ENCODE assay signal across 8 cellular contexts in the genomic region with DNA sequence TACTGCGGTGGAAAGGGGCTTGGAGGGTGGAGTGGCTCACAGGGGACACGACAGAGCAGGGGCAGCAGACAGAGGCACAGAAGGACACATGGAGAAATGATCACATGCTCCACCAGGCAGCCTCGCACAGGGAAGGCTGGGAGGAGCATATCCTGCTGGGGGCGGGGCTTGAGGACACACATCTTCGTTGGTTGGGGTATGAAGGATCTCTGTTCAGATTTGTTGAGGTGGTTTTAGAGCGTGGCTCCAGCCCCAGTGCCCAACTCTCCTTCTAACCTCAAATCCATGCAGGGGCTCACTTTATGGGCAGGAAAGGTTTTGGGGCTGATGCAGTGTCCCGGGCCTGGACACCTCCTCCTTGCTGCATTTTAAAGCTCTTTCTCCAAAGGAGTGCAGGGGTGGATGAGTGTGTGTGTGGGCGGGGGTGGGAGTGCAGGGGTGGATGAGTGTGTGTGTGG. TPM values are rescaled to one million over a fixed set of nuclear protein-coding genes. Genes with fewer than 3 reads are reported as not detected.
DNase-seq lines count a peak whose midpoint lies in the region; ATAC-seq and TF ChIP-seq lines count a peak whose summit lies in the region.

No MANE protein-coding gene starts in this region.

- DNase-seq in AG09319 (ENCODE audit: extremely low read depth, low read depth) (peak; percentile 35), HFFc6 (peak; percentile 72), NCI-H774 (lab: John Stamatoyannopoulos, UW) (peak; percentile 78), fibroblast of the aortic adventitia (ENCODE audit: low read depth) (peak; percentile 73), testis (peak; percentile 91)
- DNase-seq in activated T-cell treated with anti-CD3 and anti-CD28 coated beads, Interleukin-2, amount 50 U/mL, for 72 hours, result peak; percentile 51 to 53

- no peak overlapping the region for H2AFZ ChIP-seq in neural cell (ENCODE audit: low read depth, low read length)

- peak overlapping the region; percentile 92 for H3K27ac Mint-ChIP-seq in HFFc6
- H3K27ac Mint-ChIP-seq in activated T-cell treated with anti-CD3 and anti-CD28 coated beads, Interleukin-2, amount 50 U/mL, for 72 hours, result no peak overlapping the region

- peaks cover 54% of the 10 kb centered on the region for H3K4me1 Mint-ChIP-seq in HFFc6 (ENCODE audit: low read depth)
- peaks cover 26% of the 10 kb centered on the region for H3K4me1 Mint-ChIP-seq in activated T-cell treated with anti-CD3 and anti-CD28 coated beads, Interleukin-2, amount 50 U/mL, for 72 hours (ENCODE audit: low read depth)

- WGBS in testis, 2 donors, result 2 to 10% methylated on average over 3 to 6 of the region's 8 CpGs

- peaks cover 9% of the 10 kb centered on the region for H3K4me1 ChIP-seq in testis

- peak overlapping the region; percentile 82 for H3K4me3 Mint-ChIP-seq in HFFc6
- H3K4me3 Mint-ChIP-seq in activated T-cell treated with anti-CD3 and anti-CD28 coated beads, Interleukin-2, amount 50 U/mL, for 72 hours, result peak overlapping the region; percentile 48 to 72

- TF ChIP-seq CTCF in AG09319 (IDR thresholded peaks at IDR 0.05; ENCODE audit: low read depth, low read length) (no peak), HFFc6 (IDR thresholded peaks at IDR 0.05) (no peak), fibroblast of the aortic adventitia (IDR thresholded peaks at IDR 0.05; ENCODE audit: insufficient read depth, low read length) (no peak), neural cell (IDR thresholded peaks at IDR 0.05; ENCODE audit: poor library complexity, severe bottlenecking) (no peak), testis (IDR thresholded peaks at IDR 0.05) (no peak)

- TF ChIP-seq POLR2A in testis (IDR thresholded peaks at IDR 0.05), result no peak

- no peak for TF ChIP-seq EP300 in neural cell (conservative IDR thresholded peaks at IDR 0.05; ENCODE audit: poor library complexity, severe bottlenecking)

- H3K4me3 ChIP-seq in fibroblast of the aortic adventitia (ENCODE audit: low read depth, low read length) (peak overlapping the region; percentile 48), neural cell (ENCODE audit: low read length) (peak overlapping the region; percentile 58), testis (no peak overlapping the region)

- intact Hi-C loops in testis (cut with DNase I; ENCODE audit: low total_unique reads), result loop anchor here (10.0 kb wide), 1 partner anchor 53 kb away; the partner anchor contains the start of gene LAG3

- H3K36me3 ChIP-seq in neural cell (ENCODE audit: insufficient read depth, low read length) (no peaks in the 10 kb centered on the region), testis (ENCODE audit: low read depth, missing control alignments) (no peaks in the 10 kb centered on the region)

- peak overlapping the region; percentile 36 for H3K4me2 ChIP-seq in neural cell (ENCODE audit: low read length)

- H3K27ac ChIP-seq in neural cell (ENCODE audit: low read length) (peak overlapping the region; percentile 87), testis (peak overlapping the region; percentile 65 to 72)

- H3K36me3 Mint-ChIP-seq in HFFc6 (ENCODE audit: low read depth), result peaks cover 8% of the 10 kb centered on the region
- peaks cover 0 to 3% of the 10 kb centered on the region in 2 donors for H3K36me3 Mint-ChIP-seq in activated T-cell treated with anti-CD3 and anti-CD28 coated beads, Interleukin-2, amount 50 U/mL, for 72 hours (ENCODE audit: insufficient read depth in 2 of 2)

- H4K20me1 ChIP-seq in neural cell (ENCODE audit: insufficient read depth), result no peaks in the 10 kb centered on the region

- peaks cover 10% of the 10 kb centered on the region for H3F3A ChIP-seq in neural cell (ENCODE audit: insufficient read depth, low read length, poor library complexity, severe bottlenecking)

- peak overlapping the region; percentile 95 for H3K9ac ChIP-seq in neural cell (ENCODE audit: low read length)

- no peaks in the 10 kb centered on the region for H3K9me3 Mint-ChIP-seq in HFFc6
- no peaks in the 10 kb centered on the region for H3K9me3 Mint-ChIP-seq in activated T-cell treated with anti-CD3 and anti-CD28 coated beads, Interleukin-2, amount 50 U/mL, for 72 hours

- H3K9me2 ChIP-seq in neural cell (ENCODE audit: insufficient read depth, low read length), result no peaks in the 10 kb centered on the region

- H3K9me3 ChIP-seq in neural cell (ENCODE audit: low read length) (no peaks in the 10 kb centered on the region), testis (no peaks in the 10 kb centered on the region)

- no peak for TF ChIP-seq RAD21 in neural cell (conservative IDR thresholded peaks at IDR 0.05)

- peaks cover 23% of the 10 kb centered on the region for H3K79me2 ChIP-seq in neural cell (replicated peaks; ENCODE audit: insufficient read depth, low read length)

- peaks cover 17% of the 10 kb centered on the region for H3K27me3 Mint-ChIP-seq in HFFc6 (ENCODE audit: insufficient read depth)
- peaks cover 66% of the 10 kb centered on the region for H3K27me3 Mint-ChIP-seq in activated T-cell treated with anti-CD3 and anti-CD28 coated beads, Interleukin-2, amount 50 U/mL, for 72 hours (ENCODE audit: low read depth)

- H3K27me3 ChIP-seq in neural cell (ENCODE audit: insufficient read depth, low read depth, low read length), result no peaks in the 10 kb centered on the region
- no peaks in the 10 kb centered on the region for H3K27me3 ChIP-seq in testis

- no peak for ATAC-seq in activated T-cell treated with anti-CD3 and anti-CD28 coated beads, Interleukin-2, amount 50 U/mL, for 72 hours (replicated peaks in 1 of 2)
- no peak for ATAC-seq in HG03045 (IDR thresholded peaks at IDR 0.05; ENCODE audit: unreplicated experiment)

RNA-seq across cellular contexts. Expression of gene P3H3, which starts 0.7 kb away (rescaled TPM):
- 100 to 1,000 TPM in 4 of 6 experiments, 10 to 100 TPM in 2; 94.0 to 109 (median 103) TPM for total RNA-seq in HFFc6 (2021; fragmentation: NEBNext Ultra II Directional; extraction: Animal tissue kit (Norgen Biotek cat#: 25700))
- total RNA-seq in activated T-cell treated with anti-CD3 and anti-CD28 coated beads, Interleukin-2, amount 50 U/mL, for 72 hours, result 1 to 10 TPM; 2.2 to 2.6 TPM
- total RNA-seq in fibroblast of the aortic adventitia (ENCODE audit: low replicate concordance) (53.9 and 188 TPM in 2 replicates), testis (10 to 100 TPM; 13.1 to 18.8 TPM)
- polyA plus RNA-seq in neural cell (58.9 and 66.1 TPM in 2 replicates), testis (ENCODE audit: insufficient read depth, low read depth, low replicate concordance) (19.2 TPM)
- polyA minus RNA-seq in neural cell, result 27.4 and 32.6 TPM in 2 replicates

RNA-seq across cellular contexts. Expression of gene GPR162, which starts 5.8 kb away (rescaled TPM):
- total RNA-seq in HFFc6 (2021; fragmentation: NEBNext Ultra II Directional; extraction: Animal tissue kit (Norgen Biotek cat#: 25700)), result 1 to 10 TPM in 5 of 6 experiments, under 1 TPM in 1; 0.78 to 3.1 (median 2.6) TPM
- under 1 TPM; 0.72 to 0.93 TPM for total RNA-seq in activated T-cell treated with anti-CD3 and anti-CD28 coated beads, Interleukin-2, amount 50 U/mL, for 72 hours
- total RNA-seq in fibroblast of the aortic adventitia (ENCODE audit: low replicate concordance) (2.6 and 3.5 TPM in 2 replicates), testis (1 to 10 TPM in 1 of 2 donors, under 1 TPM in 1; 0.94 to 2.2 TPM)
- polyA plus RNA-seq in neural cell (82.8 and 117 TPM in 2 replicates), testis (ENCODE audit: insufficient read depth, low read depth, low replicate concordance) (1.8 TPM)
- polyA minus RNA-seq in neural cell, result 80.7 and 91.5 TPM in 2 replicates

RNA-seq across cellular contexts. Expression of gene GNB3, which starts 13.3 kb away (rescaled TPM):
- total RNA-seq in HFFc6 (2021; fragmentation: NEBNext Ultra II Directional; extraction: Animal tissue kit (Norgen Biotek cat#: 25700)), result 1 to 10 TPM; 4.3 to 7.2 (median 6.3) TPM
- total RNA-seq in activated T-cell treated with anti-CD3 and anti-CD28 coated beads, Interleukin-2, amount 50 U/mL, for 72 hours, result 1 to 10 TPM in 1 of 2 donors, under 1 TPM in 1; 0.95 to 1.3 TPM
- 3.4 TPM in 2 replicates for total RNA-seq in fibroblast of the aortic adventitia (ENCODE audit: low replicate concordance)
- polyA plus RNA-seq in neural cell, result 18.8 and 19.0 TPM in 2 replicates
- polyA minus RNA-seq in neural cell, result 4.4 and 4.5 TPM in 2 replicates
- total RNA-seq in testis, result 1 to 10 TPM; 4.8 to 5.0 TPM
- 1.6 TPM for polyA plus RNA-seq in testis (ENCODE audit: insufficient read depth, low read depth, low replicate concordance)

RNA-seq across cellular contexts. Expression of gene CDCA3, which starts 23.6 kb away (rescaled TPM):
- 10 to 100 TPM; 24.0 to 62.5 (median 56.3) TPM for total RNA-seq in HFFc6 (2021; fragmentation: NEBNext Ultra II Directional; extraction: Animal tissue kit (Norgen Biotek cat#: 25700))
- total RNA-seq in activated T-cell treated with anti-CD3 and anti-CD28 coated beads, Interleukin-2, amount 50 U/mL, for 72 hours, result 10 to 100 TPM; 67.7 to 94.8 TPM
- total RNA-seq in fibroblast of the aortic adventitia (ENCODE audit: low replicate concordance) (23.5 TPM in 1 of 2 replicates, not detected in the other), testis (10 to 100 TPM; 27.5 to 43.5 TPM)
- polyA plus RNA-seq in neural cell (4.1 and 7.3 TPM in 2 replicates), testis (ENCODE audit: insufficient read depth, low read depth, low replicate concordance) (81.7 TPM)
- polyA minus RNA-seq in neural cell, result 4.9 and 5.8 TPM in 2 replicates

RNA-seq across cellular contexts. Expression of gene USP5, which starts 24.5 kb away (rescaled TPM):
- total RNA-seq in HFFc6 (2021; fragmentation: NEBNext Ultra II Directional; extraction: Animal tissue kit (Norgen Biotek cat#: 25700)), result 100 to 1,000 TPM; 149 to 211 (median 182) TPM
- total RNA-seq in activated T-cell treated with anti-CD3 and anti-CD28 coated beads, Interleukin-2, amount 50 U/mL, for 72 hours, result 100 to 1,000 TPM in 1 of 2 donors, 10 to 100 TPM in 1; 98.0 to 105 TPM
- total RNA-seq in fibroblast of the aortic adventitia (ENCODE audit: low replicate concordance) (84.0 and 140 TPM in 2 replicates), testis (10 to 100 TPM; 96.1 to 97.5 TPM)
- polyA plus RNA-seq in neural cell (120 and 130 TPM in 2 replicates), testis (ENCODE audit: insufficient read depth, low read depth, low replicate concordance) (154 TPM)
- 104 and 125 TPM in 2 replicates for polyA minus RNA-seq in neural cell

Comparison
In these comparisons a context has a peak if more than half of its experiments do, and no peak if none do; other contexts are left out.
1. DNase-seq: peak in every context shown above with its lines; median percentile 91 in testis; 78 in NCI-H774; 73 in fibroblast of the aortic adventitia; 72 in HFFc6; 52 in activated T-cell treated with anti-CD3 and anti-CD28 coated beads, Interleukin-2, amount 50 U/mL, for 72 hours; 35 in AG09319.
2. H3K4me3 ChIP-seq: peak in fibroblast of the aortic adventitia (single experiment) and neural cell (single experiment); none in testis (0 of 2).